Comparison of ENCODE assay signal across 22 cellular contexts in genomic region chr17:68389041-68389440, GRCh38.
DNase-seq lines count a peak whose midpoint lies in the region; ATAC-seq, FAIRE-seq and TF ChIP-seq lines count a peak whose summit lies in the region.
"Had no signal": no experiment of that assay in that cellular context is flagged by ENCODE, and none has a peak within 500 bp of the region (broad histone marks: within the 10 kb centered on the region; RNA-seq: fewer than 3 reads in every experiment).

No MANE protein-coding gene starts in this region.

- no peak overlapping the region for H4K91ac ChIP-seq in H9 (ENCODE audit: insufficient read length, low read depth, low read length)

- no peaks in the 10 kb centered on the region for H3K79me2 ChIP-seq in H9 (ENCODE audit: insufficient read depth, low read length)

- FAIRE-seq in GM12892 (lab: Jason Lieb, UNC): no peak

- no peaks in the 10 kb centered on the region for H3K9me3 ChIP-seq in H9 (ENCODE audit: control insufficient read depth, low read depth, low read length)
- no peaks in the 10 kb centered on the region for H3K9me3 ChIP-seq in left lung
- H3K9me3 ChIP-seq: Peyer's patch, SJSA1 had no signal

- H3K4ac ChIP-seq in H9 (ENCODE audit: low read depth, low read length): no peak overlapping the region

- H4K5ac ChIP-seq in H9 (ENCODE audit: insufficient read length, low read depth, low read length): no peak overlapping the region

- no peaks in the 10 kb centered on the region for H3K36me3 ChIP-seq in left lung
- H3K36me3 ChIP-seq: Peyer's patch, SJSA1 had no signal

- H4K20me1 ChIP-seq in H9 (ENCODE audit: control insufficient read depth, insufficient read depth, insufficient read length): no peaks in the 10 kb centered on the region

- no peak overlapping the region for H3K4me2 ChIP-seq in H9 (ENCODE audit: insufficient read depth, insufficient read length, low read length)

- TF ChIP-seq POLR2A in GM12892 (IDR thresholded peaks at IDR 0.05; ENCODE audit: low read depth, low read length): no peak

- peak; percentile 42 for DNase-seq in activated CD8-positive, alpha-beta memory T cell treated with anti-CD3 and anti-CD28 coated beads for 24 hours
- no peak for DNase-seq in activated CD8-positive, alpha-beta memory T cell treated with anti-CD3 and anti-CD28 coated beads, Interleukin-2, amount 50 U/mL, for 48 hours
- DNase-seq in H9 (peak; percentile 25), coronary artery (ENCODE audit: low spot score) (peak; percentile 67), GM12892 (ENCODE audit: insufficient read length) (no peak), NCI-H69 (lab: John Stamatoyannopoulos, UW) (no peak), left lung (no peak)
- DNase-seq in stimulated activated effector memory CD8-positive, alpha-beta T cell treated with anti-CD3 and anti-CD28 coated beads, Interleukin-12 subunit alpha, Interleukin-12 subunit beta, amount 100 ng/mL, for 72 hours (ENCODE audit: low spot score in 2 of 2): no peak
- DNase-seq: 8988T, AML-193, DMS53, EL, H7, KG1, NCI-H1092, NCI-H187 treated with DMSO at 0.1 percent for 48 hours, NCI-H2227 treated with DMSO at 0.1 percent for 48 hours, NCI-H510A treated with DMSO at 0.1 percent for 48 hours, NCI-H82, Peyer's patch had no signal

- H3K4me1 ChIP-seq in H9 (ENCODE audit: insufficient read depth, low read length) (no peaks in the 10 kb centered on the region), left lung (peaks cover 0 to 11% of the 10 kb centered on the region in 2 donors)
- H3K4me1 ChIP-seq: Peyer's patch had no signal

- H3K23ac ChIP-seq in H9 (ENCODE audit: insufficient read length, low read depth, low read length): no peak overlapping the region

- no peak overlapping the region for H2AK5ac ChIP-seq in H9 (ENCODE audit: insufficient read length, low read length)

- H3K23me2 ChIP-seq in H9 (ENCODE audit: insufficient read length, low read depth, low read length, poor library complexity, severe bottlenecking): no peaks in the 10 kb centered on the region

- no peak overlapping the region for H4K8ac ChIP-seq in H9 (replicated peaks; ENCODE audit: insufficient read length, low read depth, low read length)

- H3K14ac ChIP-seq in H9 (ENCODE audit: insufficient read depth, low read length): no peak overlapping the region

- no peak overlapping the region for H3K18ac ChIP-seq in H9 (ENCODE audit: insufficient read length, low read depth, low read length)

- H3K27ac ChIP-seq in H9 (ENCODE audit: insufficient read length, low read depth, low read length): no peak overlapping the region
- no peak overlapping the region for H3K27ac ChIP-seq in coronary artery
- no peak overlapping the region for H3K27ac ChIP-seq in left lung
- H3K27ac ChIP-seq: Peyer's patch, SJSA1 had no signal

- intact Hi-C loops in left lung (cut with DNase I): no loop called here

- H3K56ac ChIP-seq in H9 (ENCODE audit: insufficient read length, low read depth, low read length): no peak overlapping the region

- no peak overlapping the region for H3T11ph ChIP-seq in H9 (ENCODE audit: low read length)

- no peak overlapping the region for H3K4me3 Mint-ChIP-seq in H9
- no peak overlapping the region for H3K4me3 Mint-ChIP-seq in stimulated activated effector memory CD8-positive, alpha-beta T cell treated with anti-CD3 and anti-CD28 coated beads, Interleukin-12 subunit alpha, Interleukin-12 subunit beta, amount 100 ng/mL, for 72 hours
- H3K4me3 Mint-ChIP-seq: CD14-positive monocyte had no signal

- H3K9ac ChIP-seq in H9 (ENCODE audit: extremely low read depth, insufficient read length, low read length): no peak overlapping the region

- no peaks in the 10 kb centered on the region for H3K36me3 Mint-ChIP-seq in H9 (ENCODE audit: insufficient read depth in 1 of 3, low read depth in 3 of 3)
- no peaks in the 10 kb centered on the region for H3K36me3 Mint-ChIP-seq in stimulated activated effector memory CD8-positive, alpha-beta T cell treated with anti-CD3 and anti-CD28 coated beads, Interleukin-12 subunit alpha, Interleukin-12 subunit beta, amount 100 ng/mL, for 72 hours

- H3K27ac Mint-ChIP-seq in H9: no peak overlapping the region
- peak overlapping the region; percentile 48 for H3K27ac Mint-ChIP-seq in stimulated activated effector memory CD8-positive, alpha-beta T cell treated with anti-CD3 and anti-CD28 coated beads, Interleukin-12 subunit alpha, Interleukin-12 subunit beta, amount 100 ng/mL, for 72 hours

- no peaks in the 10 kb centered on the region for H3K79me1 ChIP-seq in H9 (ENCODE audit: insufficient read depth, low read depth, low read length, poor library complexity, severe bottlenecking)

- no peak overlapping the region for H2BK12ac ChIP-seq in H9 (ENCODE audit: insufficient read length, low read depth, low read length)

- H2BK5ac ChIP-seq in H9 (ENCODE audit: insufficient read length, low read length): no peak overlapping the region

- ATAC-seq in stimulated activated effector memory CD8-positive, alpha-beta T cell treated with anti-CD3 and anti-CD28 coated beads, Interleukin-12 subunit alpha, Interleukin-12 subunit beta, amount 100 ng/mL, for 72 hours: no peak
- ATAC-seq in left lung: no peak

- no peak overlapping the region for H2BK120ac ChIP-seq in H9 (ENCODE audit: low read depth, low read length, poor library complexity, severe bottlenecking)

- no peaks in the 10 kb centered on the region for H3K27me3 ChIP-seq in H9 (ENCODE audit: insufficient read depth, low read length)
- no peaks in the 10 kb centered on the region for H3K27me3 ChIP-seq in left lung
- H3K27me3 ChIP-seq: Peyer's patch, SJSA1 had no signal

- WGBS in H9 (ENCODE audit: extremely low coverage, insufficient read length, low lambda C conversion rate): no CpG with 5 or more reads among the region's 7 CpGs

- peaks cover 4% of the 10 kb centered on the region; the same call in 1 of the 2 replicates for H3K27me3 Mint-ChIP-seq in H9 (ENCODE audit: low read depth)

- H3K4me3 ChIP-seq in coronary artery (no peak overlapping the region), left lung (no peak overlapping the region)
- H3K4me3 ChIP-seq: Peyer's patch, SJSA1 had no signal

- H3K4me1 Mint-ChIP-seq in H9: peaks cover 0 to 6% of the 10 kb centered on the region in 2 experiments; a peak in 2 of 4 replicates
- H3K4me1 Mint-ChIP-seq in stimulated activated effector memory CD8-positive, alpha-beta T cell treated with anti-CD3 and anti-CD28 coated beads, Interleukin-12 subunit alpha, Interleukin-12 subunit beta, amount 100 ng/mL, for 72 hours: peaks cover 11% of the 10 kb centered on the region

- no peaks in the 10 kb centered on the region for H3K9me3 Mint-ChIP-seq in H9
- H3K9me3 Mint-ChIP-seq in stimulated activated effector memory CD8-positive, alpha-beta T cell treated with anti-CD3 and anti-CD28 coated beads, Interleukin-12 subunit alpha, Interleukin-12 subunit beta, amount 100 ng/mL, for 72 hours: no peaks in the 10 kb centered on the region

- TF ChIP-seq CTCF in H9 (conservative IDR thresholded peaks at IDR 0.05): no peak
- TF ChIP-seq CTCF in coronary artery (IDR thresholded peaks at IDR 0.05): no peak
- no peak for TF ChIP-seq CTCF in left lung (IDR thresholded peaks at IDR 0.05)

- no peak overlapping the region for H2BK20ac ChIP-seq in H9 (ENCODE audit: low read depth, low read length, poor library complexity, severe bottlenecking)

- no peak overlapping the region for H2AFZ ChIP-seq in H9 (ENCODE audit: low read length)

- H2BK15ac ChIP-seq in H9 (ENCODE audit: low read depth, low read length): no peak overlapping the region

Comparison
In these comparisons a context has a peak if more than half of its experiments do, and no peak if none do; other contexts are left out.
1. DNase-seq: peak in activated CD8-positive, alpha-beta memory T cell treated with anti-CD3 and anti-CD28 coated beads for 24 hours (single experiment), H9 (single experiment) and coronary artery (single experiment); none in activated CD8-positive, alpha-beta memory T cell treated with anti-CD3 and anti-CD28 coated beads, Interleukin-2, amount 50 U/mL, for 48 hours (single experiment), stimulated activated effector memory CD8-positive, alpha-beta T cell treated with anti-CD3 and anti-CD28 coated beads, Interleukin-12 subunit alpha, Interleukin-12 subunit beta, amount 100 ng/mL, for 72 hours (0 of 2), GM12892 (single experiment), NCI-H69 (single experiment) and left lung (0 of 2).